In the genomic region with DNA sequence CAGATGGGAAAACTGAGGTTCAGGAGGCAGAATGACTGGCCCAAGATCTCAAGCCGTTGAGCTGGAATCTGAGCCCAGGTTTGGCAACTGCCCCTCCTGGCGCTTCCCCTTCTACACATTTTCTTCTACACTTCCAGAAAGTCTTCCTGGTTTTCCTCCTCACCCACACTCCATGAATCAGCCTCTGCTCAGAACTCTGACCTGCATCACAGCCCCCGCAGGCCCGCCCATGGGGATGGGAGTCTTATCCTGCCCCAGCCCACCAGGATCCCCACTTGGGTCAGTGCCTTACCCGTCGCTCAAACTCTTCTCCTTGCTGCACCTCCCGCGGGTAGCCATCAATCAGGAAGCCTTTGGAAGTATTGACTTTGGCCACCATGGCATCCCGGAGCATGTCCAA, we compare ENCODE assay signal across 29 cellular contexts. TPM values are rescaled to one million over a fixed set of nuclear protein-coding genes. Genes with fewer than 3 reads are reported as not detected.
"Had no signal": no experiment of that assay in that cellular context is flagged by ENCODE, and none has a peak within 500 bp of the region (broad histone marks: within the 10 kb centered on the region; RNA-seq: fewer than 3 reads in every experiment).

No MANE protein-coding gene starts in this region.

- H3K27ac ChIP-seq: adrenal gland, ascending aorta, breast epithelium, colonic mucosa, esophagus squamous epithelium, heart left ventricle, sigmoid colon, thyroid gland, VCaP had no signal

- ATAC-seq: effector memory CD8-positive, alpha-beta T cell; heart left ventricle; left colon; SK-N-SH treated with all-trans-retinoic acid at 6 μM for 48 hours had no signal

- H3K36me3 ChIP-seq: breast epithelium, colonic mucosa had no signal

- H3K4me3 ChIP-seq: adrenal gland, ascending aorta, breast epithelium, colonic mucosa, dorsolateral prefrontal cortex, esophagus squamous epithelium, heart left ventricle, sigmoid colon, smooth muscle cell, thyroid gland had no signal

- H3K9me3 Mint-ChIP-seq: activated naive CD4-positive, alpha-beta T cell treated with anti-CD3 and anti-CD28 coated beads, Interleukin-2, amount 50 U/mL, for 24 hours; effector memory CD8-positive, alpha-beta T cell; memory B cell; nephron progenitor cell; T-helper 2 cell treated with Interferon-gamma antibody and Interleukin-4, amounts not matched to agents 5 μg/mL and 100 μg/mL, for 36 hours had no signal

- H3K4me2 ChIP-seq: smooth muscle cell had no signal

- H3K9me3 ChIP-seq: adrenal gland, ascending aorta, breast epithelium, colonic mucosa, esophagus squamous epithelium, heart left ventricle, sigmoid colon, thyroid gland had no signal

- H3K4me1 Mint-ChIP-seq: activated naive CD4-positive, alpha-beta T cell treated with anti-CD3 and anti-CD28 coated beads, Interleukin-2, amount 50 U/mL, for 24 hours had no signal

- DNase-seq: activated CD4-positive, alpha-beta T cell treated with anti-CD3 and anti-CD28 coated beads, Interleukin-2, amount 50 U/mL, for 4 hours; activated CD8-positive, alpha-beta memory T cell treated with anti-CD3 and anti-CD28 coated beads for 24 hours; activated CD8-positive, alpha-beta memory T cell treated with anti-CD3 and anti-CD28 coated beads, Interleukin-2, amount 50 U/mL, for 4 hours; activated effector memory CD4-positive, alpha-beta T cell treated with anti-CD3 and anti-CD28 coated beads, Interleukin-2, amount 50 U/mL, for 16 hours; activated T-cell treated with anti-CD3 and anti-CD28 coated beads, Interleukin-2, amount 50 U/mL, for 48 hours; adrenal gland; colonic mucosa; dorsolateral prefrontal cortex; effector memory CD8-positive, alpha-beta T cell; esophagus squamous epithelium; heart left ventricle; left colon; nephron progenitor cell; retina; sigmoid colon; stimulated activated CD4-positive, alpha-beta T cell treated with anti-CD3 and anti-CD28 coated beads, Interleukin-2, amount 100 ng/mL, for 48 hours; stimulated activated CD8-positive, alpha-beta memory T cell treated with anti-CD3 and anti-CD28 coated beads, Interleukin-4, amount 100 ng/mL, for 48 hours; stimulated activated naive CD4-positive, alpha-beta T cell; substantia nigra; thyroid gland had no signal

- H3K36me3 Mint-ChIP-seq: activated naive CD4-positive, alpha-beta T cell treated with anti-CD3 and anti-CD28 coated beads, Interleukin-2, amount 50 U/mL, for 24 hours; memory B cell had no signal

- H3K27me3 Mint-ChIP-seq: activated naive CD4-positive, alpha-beta T cell treated with anti-CD3 and anti-CD28 coated beads, Interleukin-2, amount 50 U/mL, for 24 hours; effector memory CD8-positive, alpha-beta T cell; memory B cell; progenitor cell of endocrine pancreas had no signal

- H3K4me3 Mint-ChIP-seq: activated naive CD4-positive, alpha-beta T cell treated with anti-CD3 and anti-CD28 coated beads, Interleukin-2, amount 50 U/mL, for 24 hours; effector memory CD8-positive, alpha-beta T cell; memory B cell; nephron progenitor cell; T-helper 2 cell treated with Interferon-gamma antibody and Interleukin-4, amounts not matched to agents 5 μg/mL and 100 μg/mL, for 36 hours had no signal

- H3K27ac Mint-ChIP-seq: activated naive CD4-positive, alpha-beta T cell treated with anti-CD3 and anti-CD28 coated beads, Interleukin-2, amount 50 U/mL, for 24 hours; memory B cell; nephron progenitor cell; progenitor cell of endocrine pancreas; T-helper 2 cell treated with Interferon-gamma antibody and Interleukin-4, amounts not matched to agents 5 μg/mL and 100 μg/mL, for 36 hours had no signal

RNA-seq across cellular contexts. Expression of gene PIP5KL1, which starts 59.0 kb away (rescaled TPM):
- total RNA-seq: ascending aorta had no signal
